2 cellular contexts compared by ENCODE assay signal in genomic region chr6:12279322-12280098, GRCh38.
TF ChIP-seq lines count a peak whose summit lies in the region.

No MANE protein-coding gene starts in this region.

TF ChIP-seq in liver, 16 proteins besides CTCF, POLR2A, EP300 and RAD21 (continued from another document):
- TF ChIP-seq REST (IDR thresholded peaks at IDR 0.05) (no peak), ATF3 (IDR thresholded peaks at IDR 0.05) (no peak), YY1 (IDR thresholded peaks at IDR 0.05) (no peak), MAX (IDR thresholded peaks at IDR 0.05) (no peak), HNF4A (conservative IDR thresholded peaks at IDR 0.05) (peak in 1 of 2 donors; percentile 8), ZBTB33 (IDR thresholded peaks at IDR 0.05) (no peak), GABPA (IDR thresholded peaks at IDR 0.05 in 1 of 2, conservative IDR thresholded peaks at IDR 0.05 in 1 of 2) (no peak), NR2F2 (IDR thresholded peaks at IDR 0.05) (peak; percentile 59), TAF1 (conservative IDR thresholded peaks at IDR 0.05) (no peak), HNF4G (IDR thresholded peaks at IDR 0.05) (no peak), FOXA1 (IDR thresholded peaks at IDR 0.05) (no peak), FOXA2 (IDR thresholded peaks at IDR 0.05) (no peak), SP1 (IDR thresholded peaks at IDR 0.05) (no peak), JUND (IDR thresholded peaks at IDR 0.05) (no peak), EGR1 (IDR thresholded peaks at IDR 0.05; ENCODE audit: low read depth in 2 of 2) (no peak)

TF ChIP-seq in HepG2, 621 proteins besides CTCF, POLR2A, EP300 and RAD21 (continued from another document):
- no peak for TF ChIP-seq ZNF280D (CRISPR knock-in tag; IDR thresholded peaks at IDR 0.05)
- TF ChIP-seq NCOA5 (CRISPR knock-in tag; IDR thresholded peaks at IDR 0.05), result no peak
- TF ChIP-seq ZNF747 (CRISPR knock-in tag; IDR thresholded peaks at IDR 0.05; ENCODE audit: borderline replicate concordance), result no peak
- TF ChIP-seq SRSF9 (IDR thresholded peaks at IDR 0.05; ENCODE audit: borderline replicate concordance, insufficient read depth, low read depth, low read length, poor library complexity, severe bottlenecking), result no peak
- TF ChIP-seq CSRNP1 (CRISPR knock-in tag; IDR thresholded peaks at IDR 0.05), result no peak
- no peak for TF ChIP-seq KMT2A (CRISPR knock-in tag; IDR thresholded peaks at IDR 0.05)
- TF ChIP-seq FOXP1 (IDR thresholded peaks at IDR 0.05), result no peak
- TF ChIP-seq FOXP1 (CRISPR knock-in tag; IDR thresholded peaks at IDR 0.05), result no peak
- TF ChIP-seq SNAPC4 (CRISPR knock-in tag; IDR thresholded peaks at IDR 0.05), result no peak
- no peak for TF ChIP-seq FOXJ3 (CRISPR knock-in tag; IDR thresholded peaks at IDR 0.05; ENCODE audit: borderline replicate concordance)
- TF ChIP-seq CBFB (CRISPR knock-in tag; IDR thresholded peaks at IDR 0.05), result no peak
